ENCODE assay signal across 8 cellular contexts in the genomic region with DNA sequence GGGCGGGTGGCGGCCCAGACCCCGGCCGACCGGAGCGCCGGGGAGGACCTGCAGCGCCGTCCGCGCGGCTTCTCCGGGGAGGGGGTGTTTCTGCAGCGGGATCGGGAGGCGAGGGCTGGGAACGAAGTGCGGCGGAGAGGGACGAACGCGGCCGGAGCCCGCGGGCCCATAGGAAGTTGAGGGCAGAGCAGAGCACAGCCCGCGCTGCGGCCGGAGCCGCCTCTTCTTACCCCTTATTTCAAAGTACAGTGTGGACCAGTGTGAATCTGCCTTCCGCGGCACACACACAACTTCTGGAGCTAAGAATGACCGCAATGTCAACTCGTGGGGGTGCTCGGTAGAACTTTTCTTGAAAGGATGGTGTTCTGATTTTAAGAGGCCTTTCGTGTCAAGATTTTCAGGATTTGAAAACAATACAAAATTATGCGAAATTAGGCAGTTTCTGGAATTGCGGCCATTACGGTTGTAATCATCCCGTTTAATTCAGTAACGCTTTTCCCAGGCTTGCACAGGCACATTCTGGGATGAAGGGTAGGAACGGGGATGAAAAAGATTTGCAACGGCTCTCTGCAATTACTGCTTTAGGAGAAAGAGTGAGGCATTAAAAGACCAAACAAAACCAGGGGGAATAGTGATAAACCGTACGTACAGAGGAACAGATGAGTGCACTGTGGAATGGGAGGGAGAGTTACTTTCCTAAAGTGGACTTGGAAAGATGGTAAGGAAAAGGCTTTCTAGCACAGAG. TPM values are rescaled to one million over a fixed set of nuclear protein-coding genes. Genes with fewer than 3 reads are reported as not detected.
DNase-seq lines count a peak whose midpoint lies in the region; ATAC-seq, FAIRE-seq and TF ChIP-seq lines count a peak whose summit lies in the region.

No MANE protein-coding gene starts in this region.

- H3K9ac ChIP-seq in H1 (replicated peaks in 1 of 4; ENCODE audit: extremely low read depth in 1 of 4, low read depth in 3 of 4, low read length in 3 of 4): peak overlapping the region; percentile 79 to 92 (median 82)
- peak overlapping the region; percentile 98 for H3K9ac ChIP-seq in mesenchymal stem cell (ENCODE audit: low read length)

- DNase-seq in NCI-H146 (lab: John Stamatoyannopoulos, UW) (peak; percentile 79), H1 (ENCODE audit: low read depth in 1 of 2, low spot score in 2 of 2) (no peak), mesenchymal stem cell (peak; percentile 80)
- peak; percentile 36 for DNase-seq in activated CD4-positive, alpha-beta T cell treated with anti-CD3 and anti-CD28 coated beads, Interleukin-2, amount 10 ng/mL, durations not matched to agents 7 days and 5 days
- DNase-seq in stimulated activated CD8-positive, alpha-beta memory T cell treated with anti-CD3 and anti-CD28 coated beads, Interleukin-7, amount 100 ng/mL, for 24 hours (ENCODE audit: low read depth): peak; percentile 6

- no peaks in the 10 kb centered on the region for H3K27me3 Mint-ChIP-seq in activated CD4-positive, alpha-beta T cell treated with anti-CD3 and anti-CD28 coated beads, Interleukin-2, amount 10 ng/mL, durations not matched to agents 7 days and 5 days

- peak overlapping the region; percentile 19; the same call in 1 of the 2 replicates for H2BK5ac ChIP-seq in H1 (ENCODE audit: low read depth, low read length)
- H2BK5ac ChIP-seq in mesenchymal stem cell (ENCODE audit: low read depth, low read length, poor library complexity, severe bottlenecking): peak overlapping the region; percentile 95

- FAIRE-seq in H1 (lab: Jason Lieb, UNC): no peak

- POLR2A ChIA-PET in activated CD4-positive, alpha-beta T cell treated with anti-CD3 and anti-CD28 coated beads, Interleukin-2, amount 10 ng/mL, durations not matched to agents 7 days and 5 days (lab: Charles Lee): interaction anchor here (0.7 kb wide), 1 partner anchor 969 kb away, joined by 3 read pairs; no protein-coding TSS in a partner anchor
- POLR2A ChIA-PET in H1 (lab: Charles Lee; ENCODE audit: partially characterized antibody): interaction anchor here (0.8 to 1.4 kb wide), 4 partner anchors 15 to 138 kb away, joined by 3 to 4 read pairs (median 3); no protein-coding TSS in a partner anchor

- H3K23ac ChIP-seq in H1 (ENCODE audit: insufficient read length) (no peak overlapping the region), mesenchymal stem cell (ENCODE audit: low read length in 2 of 2) (peak overlapping the region in 1 of 2 experiments; percentile 35)

- H3K4me2 ChIP-seq in H1 (ENCODE audit: insufficient read depth in 1 of 2, low read depth in 2 of 2, low read length in 2 of 2) (peak overlapping the region; percentile 87 to 97), mesenchymal stem cell (ENCODE audit: low read length, poor library complexity, severe bottlenecking) (peak overlapping the region; percentile 64)

- peak overlapping the region; percentile 79 for H4K5ac ChIP-seq in H1 (ENCODE audit: insufficient read length, low read depth, low read length)

- TF ChIP-seq POLR2A in H1 (IDR thresholded peaks at IDR 0.05; ENCODE audit: control extremely low read depth in 1 of 2, low read depth in 2 of 2, low read length in 2 of 2): peak in 1 of 2 experiments; percentile 44; a peak in 1 of 3 replicates

- H3K9me3 Mint-ChIP-seq in activated CD4-positive, alpha-beta T cell treated with anti-CD3 and anti-CD28 coated beads, Interleukin-2, amount 10 ng/mL, durations not matched to agents 7 days and 5 days: no peaks in the 10 kb centered on the region

- no peak overlapping the region for H2BK15ac ChIP-seq in H1 (ENCODE audit: low read length)
- no peak overlapping the region for H2BK15ac ChIP-seq in mesenchymal stem cell (ENCODE audit: low read depth, poor library complexity, severe bottlenecking)

- no peak overlapping the region for H2AK5ac ChIP-seq in H1 (ENCODE audit: low read depth, low read length)
- peak overlapping the region; percentile 85 for H2AK5ac ChIP-seq in mesenchymal stem cell (ENCODE audit: low read length, severe bottlenecking)

- H2AFZ ChIP-seq in H1 (ENCODE audit: low read length) (peak overlapping the region; percentile 95), mesenchymal stem cell (ENCODE audit: low read depth, low read length) (peak overlapping the region; percentile 71)

- H3K27ac ChIP-seq in 22Rv1 (peak overlapping the region; percentile 93), H1 (ENCODE audit: low read depth, low read length) (peak overlapping the region; percentile 65; the same call in 1 of the 2 replicates), mesenchymal stem cell (ENCODE audit: low read length, poor library complexity, severe bottlenecking) (peak overlapping the region; percentile 95)

- H3K27me3 ChIP-seq in H1 (replicated peaks in 1 of 4; ENCODE audit: control insufficient read depth in 3 of 4, extremely low read depth in 1 of 4, insufficient read depth in 3 of 4, low read length in 3 of 4) (no peaks in the 10 kb centered on the region), mesenchymal stem cell (ENCODE audit: control insufficient read depth in 1 of 2, insufficient read depth in 1 of 2, low read length in 2 of 2) (no peaks in the 10 kb centered on the region)

- H3K14ac ChIP-seq in H1 (ENCODE audit: insufficient read length): peak overlapping the region; percentile 69
- peak overlapping the region; percentile 60 to 74 for H3K14ac ChIP-seq in mesenchymal stem cell (ENCODE audit: low read length in 2 of 2)

- H3K79me2 ChIP-seq in H1 (ENCODE audit: control insufficient read depth in 1 of 2, insufficient read depth in 2 of 2, low read length in 2 of 2): peaks cover 0 to 30% of the 10 kb centered on the region in 2 experiments; a peak in 2 of 4 replicates

- H4K91ac ChIP-seq in H1 (replicated peaks; ENCODE audit: insufficient read length, low read length): peak overlapping the region; percentile 76
- peak overlapping the region; percentile 86 for H4K91ac ChIP-seq in mesenchymal stem cell (ENCODE audit: low read length)

- no peaks in the 10 kb centered on the region for H4K20me1 ChIP-seq in H1 (replicated peaks in 1 of 2; ENCODE audit: control insufficient read depth in 1 of 2, insufficient read depth in 2 of 2, low read length in 2 of 2)

- H3K79me1 ChIP-seq in H1 (ENCODE audit: low read depth, low read length) (peaks cover 3% of the 10 kb centered on the region; the same call in 1 of the 2 replicates), mesenchymal stem cell (replicated peaks; ENCODE audit: low read length, poor library complexity, severe bottlenecking) (peaks cover 10% of the 10 kb centered on the region)

- H4K8ac ChIP-seq in H1 (ENCODE audit: extremely low read depth, insufficient read depth, low read length) (peak overlapping the region; percentile 89; the same call in 1 of the 2 replicates), mesenchymal stem cell (ENCODE audit: low read length) (peak overlapping the region; percentile 94)

- WGBS in H1 (ENCODE audit: extremely low coverage in 1 of 2, insufficient coverage in 1 of 2, insufficient read length in 1 of 2, insufficient replicate concordance in 2 of 2, low coverage in 1 of 2, low lambda C conversion rate in 2 of 2, missing lambda C conversion rate in 1 of 2), 2 experiments: 6% methylated on average over 26 of the region's 45 CpGs; no CpG with 5 or more reads in 1 of the 2 experiments
- under 1% methylated on average over 20 of the region's 45 CpGs for WGBS in mesenchymal stem cell

- H3K4me3 ChIP-seq in GM12875 (ENCODE audit: low read depth, low read length) (peak overlapping the region; percentile 75), H1 (ENCODE audit: extremely low read depth in 1 of 4, insufficient read depth in 2 of 4, low read depth in 3 of 4, low read length in 4 of 4) (peak overlapping the region; percentile 72 to 96 (median 85)), mesenchymal stem cell (ENCODE audit: insufficient read depth in 1 of 2, low read depth in 1 of 2, low read length in 2 of 2) (peak overlapping the region; percentile 77 to 89)

- H3K27ac Mint-ChIP-seq in activated CD4-positive, alpha-beta T cell treated with anti-CD3 and anti-CD28 coated beads, Interleukin-2, amount 10 ng/mL, durations not matched to agents 7 days and 5 days: peak overlapping the region; percentile 93

- H2BK120ac ChIP-seq in H1 (replicated peaks; ENCODE audit: low read depth, low read length) (no peak overlapping the region), mesenchymal stem cell (ENCODE audit: low read depth, low read length) (peak overlapping the region; percentile 89)

- peak overlapping the region; percentile 85 for H3K4me3 Mint-ChIP-seq in activated CD4-positive, alpha-beta T cell treated with anti-CD3 and anti-CD28 coated beads, Interleukin-2, amount 10 ng/mL, durations not matched to agents 7 days and 5 days

- H3K4me1 Mint-ChIP-seq in activated CD4-positive, alpha-beta T cell treated with anti-CD3 and anti-CD28 coated beads, Interleukin-2, amount 10 ng/mL, durations not matched to agents 7 days and 5 days: peaks cover 40% of the 10 kb centered on the region

- H3K4ac ChIP-seq in H1 (replicated peaks; ENCODE audit: insufficient read length, low read depth, low read length) (peak overlapping the region; percentile 92), mesenchymal stem cell (ENCODE audit: low read depth in 1 of 2, low read length in 2 of 2) (peak overlapping the region; percentile 82 to 91)

- no peaks in the 10 kb centered on the region for H3K9me3 ChIP-seq in H1 (ENCODE audit: insufficient read depth in 2 of 2, low read depth in 1 of 2, low read length in 1 of 2)
- H3K9me3 ChIP-seq in mesenchymal stem cell (ENCODE audit: control insufficient read depth, low read length): no peaks in the 10 kb centered on the region

- peak overlapping the region; percentile 92; the same call in 1 of the 2 replicates for H3K18ac ChIP-seq in H1 (ENCODE audit: extremely low read depth, low read length)
- peak overlapping the region; percentile 84 to 89 for H3K18ac ChIP-seq in mesenchymal stem cell (ENCODE audit: low read depth in 1 of 2, low read length in 2 of 2)

- no peak overlapping the region for H2BK20ac ChIP-seq in H1 (ENCODE audit: low read length)

- H3K4me1 ChIP-seq in H1 (replicated peaks in 1 of 4; ENCODE audit: control insufficient read depth in 3 of 4, insufficient read depth in 4 of 4, low read length in 3 of 4): peaks cover 2 to 12% (median 4%) of the 10 kb centered on the region in 4 experiments; a peak in 5 of 7 replicates
- no peaks in the 10 kb centered on the region for H3K4me1 ChIP-seq in mesenchymal stem cell (ENCODE audit: control insufficient read depth, insufficient read depth, low read depth, low read length)

- H3K23me2 ChIP-seq in H1 (ENCODE audit: low read depth, low read length): no peaks in the 10 kb centered on the region

- no peak for TF ChIP-seq EP300 in H1 (IDR thresholded peaks at IDR 0.05; ENCODE audit: borderline replicate concordance in 1 of 2, low read depth in 2 of 2, low read length in 2 of 2)

- no peak overlapping the region for H3K56ac ChIP-seq in H1 (replicated peaks; ENCODE audit: insufficient read length, low read depth, low read length)

- ATAC-seq in HG02798 (IDR thresholded peaks at IDR 0.05; ENCODE audit: poor library complexity, unreplicated experiment): peak; percentile 36

- no peak for TF ChIP-seq CTCF in 22Rv1 (IDR thresholded peaks at IDR 0.05)
- TF ChIP-seq CTCF in GM12875 (IDR thresholded peaks at IDR 0.05; ENCODE audit: borderline replicate concordance, insufficient read depth, low read depth, low read length): no peak
- TF ChIP-seq CTCF in H1 (IDR thresholded peaks at IDR 0.05; ENCODE audit: control extremely low read depth in 1 of 3, insufficient read depth in 1 of 3, low read depth in 1 of 3, low read length in 3 of 3): no peak

- H2BK12ac ChIP-seq in H1 (ENCODE audit: low read depth, low read length): no peak overlapping the region
- H2BK12ac ChIP-seq in mesenchymal stem cell (ENCODE audit: low read length in 2 of 2): peak overlapping the region; percentile 18 to 84

- no peak for TF ChIP-seq RAD21 in H1 (IDR thresholded peaks at IDR 0.05 in 1 of 2, conservative IDR thresholded peaks at IDR 0.05 in 1 of 2; ENCODE audit: low read depth in 2 of 2, low read length in 2 of 2)

- no peaks in the 10 kb centered on the region for H3K36me3 Mint-ChIP-seq in activated CD4-positive, alpha-beta T cell treated with anti-CD3 and anti-CD28 coated beads, Interleukin-2, amount 10 ng/mL, durations not matched to agents 7 days and 5 days (ENCODE audit: low read depth)

- no peaks in the 10 kb centered on the region for H3K36me3 ChIP-seq in H1 (ENCODE audit: control insufficient read depth in 2 of 4, insufficient read depth in 4 of 4, low read length in 3 of 4)
- no peaks in the 10 kb centered on the region for H3K36me3 ChIP-seq in mesenchymal stem cell (ENCODE audit: control insufficient read depth in 1 of 2, insufficient read depth in 2 of 2, low read depth in 1 of 2, low read length in 2 of 2)

- CTCF ChIA-PET in activated CD4-positive, alpha-beta T cell treated with anti-CD3 and anti-CD28 coated beads, Interleukin-2, amount 10 ng/mL, durations not matched to agents 7 days and 5 days (lab: Charles Lee): interaction anchor here (1.2 to 1.8 kb wide), 2 partner anchors 9 to 11 kb away, joined by 3 to 4 read pairs; no protein-coding TSS in a partner anchor
- CTCF ChIA-PET in H1 (lab: Charles Lee; ENCODE audit: partially characterized antibody): interaction anchor here (1.2 to 1.5 kb wide), 2 partner anchors 19 to 27 kb away, joined by 4 read pairs; no protein-coding TSS in a partner anchor

RNA-seq across cellular contexts. Expression of gene TDRD3, which starts 0.8 kb away (rescaled TPM):
- total RNA-seq in activated CD4-positive, alpha-beta T cell treated with anti-CD3 and anti-CD28 coated beads, Interleukin-2, amount 10 ng/mL, durations not matched to agents 7 days and 5 days: 10 to 100 TPM; 22.5 to 25.3 TPM
- 14.7 TPM in 2 replicates for total RNA-seq in H1 (2021; fragmentation: NEBNext Ultra II Directional; extraction: Animal tissue kit (Norgen Biotek cat#: 25700))
- polyA plus RNA-seq in H1 (2011; rRNA removed): 1.4 and 2.5 TPM in 2 replicates
- polyA plus RNA-seq in H1 (2011; cell fraction: cytosol; rRNA removed): 4.4 TPM
- 2.8 TPM for polyA plus RNA-seq in H1 (2011; cell fraction: nucleus; rRNA removed)
- 6.8 to 10.5 TPM (median 8.2 TPM) in 4 replicates for polyA plus RNA-seq in H1 (2012, experiment 1 of 2)
- 1.1 TPM for polyA plus RNA-seq in H1 (2012, experiment 2 of 2)
- 10.1 TPM for polyA plus RNA-seq in H1 (2013, experiment 1 of 2)
- 9.6 TPM for polyA plus RNA-seq in H1 (2013, experiment 2 of 2)
- 9.2 and 14.7 TPM in 2 replicates for polyA minus RNA-seq in H1 (2011; rRNA and poly(A)+ RNA removed)
- 5.8 TPM for polyA minus RNA-seq in H1 (2011; cell fraction: cytosol; rRNA and poly(A)+ RNA removed)
- polyA minus RNA-seq in H1 (2011; cell fraction: nucleus; rRNA and poly(A)+ RNA removed): 24.6 TPM
- 6.9 TPM for polyA plus RNA-seq in mesenchymal stem cell (2013, experiment 1 of 2)
- 7.4 TPM for polyA plus RNA-seq in mesenchymal stem cell (2013, experiment 2 of 2)

Comparison
In these comparisons a context has a peak if more than half of its experiments do, and no peak if none do; other contexts are left out.
1. DNase-seq: peak in NCI-H146 (single experiment), activated CD4-positive, alpha-beta T cell treated with anti-CD3 and anti-CD28 coated beads, Interleukin-2, amount 10 ng/mL, durations not matched to agents 7 days and 5 days (single experiment), mesenchymal stem cell (single experiment) and stimulated activated CD8-positive, alpha-beta memory T cell treated with anti-CD3 and anti-CD28 coated beads, Interleukin-7, amount 100 ng/mL, for 24 hours (single experiment); none in H1 (0 of 2).
2. Peak in every context shown above with its lines, with median percentiles within 50 percentile points of each other: H3K27ac ChIP-seq and H3K4me3 ChIP-seq.